In genomic region chr3:130850846-130851245, GRCh38 we compare ENCODE assay signal across 8 cellular contexts. TPM values are rescaled to one million over a fixed set of nuclear protein-coding genes. Genes with fewer than 3 reads are reported as not detected.
DNase-seq lines count a peak whose midpoint lies in the region; ATAC-seq and TF ChIP-seq lines count a peak whose summit lies in the region.

No MANE protein-coding gene starts in this region.

- H3K27ac ChIP-seq in Karpas-422 (ENCODE audit: low read length) (no peak overlapping the region), neutrophil (peak overlapping the region; percentile 33)

- no peak overlapping the region for H3K9ac ChIP-seq in Karpas-422 (ENCODE audit: low read length)

- no peaks in the 10 kb centered on the region for H4K20me1 ChIP-seq in Karpas-422 (ENCODE audit: insufficient read depth, low read depth, low read length)

- ATAC-seq in GM18858 (IDR thresholded peaks at IDR 0.05; ENCODE audit: unreplicated experiment), result no peak

- H3K9me2 ChIP-seq in Karpas-422 (replicated peaks; ENCODE audit: insufficient read depth, low read length), result no peaks in the 10 kb centered on the region

- DNase-seq in GM06990 (ENCODE audit: extremely low read depth, insufficient read length), result no peak
- DNase-seq in Karpas-422, result no peak
- peak; percentile 18 to 30 for DNase-seq in cardiac fibroblast (ENCODE audit: low read depth in 2 of 2)
- no peak for DNase-seq in dedifferentiated amniotic fluid mesenchymal stem cell (ENCODE audit: extremely low spot score)
- no peak for DNase-seq in stimulated activated naive CD4-positive, alpha-beta T cell treated with Interleukin-2 at 50 U/mL for 16 hours (lab: John Stamatoyannopoulos, UW)
- no peak for DNase-seq in activated CD8-positive, alpha-beta memory T cell treated with anti-CD3 and anti-CD28 coated beads, Interleukin-2, amount 50 U/mL, for 48 hours

- H3K79me2 ChIP-seq in Karpas-422 (ENCODE audit: low read length), result no peaks in the 10 kb centered on the region

- H3K9me3 ChIP-seq in Karpas-422 (ENCODE audit: low read length) (no peaks in the 10 kb centered on the region), neutrophil (no peaks in the 10 kb centered on the region)

- H3K4me3 ChIP-seq in GM06990 (replicated peaks; ENCODE audit: low read depth, low read length) (peak overlapping the region; percentile 71), Karpas-422 (ENCODE audit: low read length) (no peak overlapping the region), cardiac fibroblast (replicated peaks in 1 of 2; ENCODE audit: low read depth in 2 of 2, low read length in 2 of 2) (peak overlapping the region in 1 of 2 donors; percentile 15), neutrophil (ENCODE audit: low read depth in 1 of 2, low read length in 1 of 2) (peak overlapping the region in 1 of 2 experiments; percentile 10)

- H3K4me2 ChIP-seq in Karpas-422 (ENCODE audit: low read depth, low read length, poor library complexity, severe bottlenecking), result peak overlapping the region; percentile 5

- no peak for TF ChIP-seq CTCF in GM06990 (IDR thresholded peaks at IDR 0.05; ENCODE audit: insufficient read depth, low read length, poor library complexity, severe bottlenecking)
- no peak for TF ChIP-seq CTCF in cardiac fibroblast (IDR thresholded peaks at IDR 0.05; ENCODE audit: low read depth, low read length)
- no peak for TF ChIP-seq CTCF in neutrophil (IDR thresholded peaks at IDR 0.05)

- H2AFZ ChIP-seq in Karpas-422 (ENCODE audit: low read length), result no peak overlapping the region

- H3K4me1 ChIP-seq in Karpas-422 (ENCODE audit: low read length), result peaks cover 10% of the 10 kb centered on the region
- H3K4me1 ChIP-seq in neutrophil (ENCODE audit: control insufficient read depth in 1 of 2, insufficient read depth in 1 of 2, low read depth in 1 of 2, low read length in 1 of 2), result peaks cover 3 to 14% of the 10 kb centered on the region in 2 experiments

- H3K36me3 ChIP-seq in GM06990 (ENCODE audit: control insufficient read depth, insufficient read depth, low read length) (no peaks in the 10 kb centered on the region), Karpas-422 (ENCODE audit: insufficient read depth, low read length) (no peaks in the 10 kb centered on the region), neutrophil (no peaks in the 10 kb centered on the region)

- H3K27me3 ChIP-seq in GM06990 (replicated peaks; ENCODE audit: control insufficient read depth, insufficient read depth, low read length), result no peaks in the 10 kb centered on the region
- no peaks in the 10 kb centered on the region for H3K27me3 ChIP-seq in Karpas-422 (ENCODE audit: low read length)
- H3K27me3 ChIP-seq in neutrophil, result no peaks in the 10 kb centered on the region

RNA-seq across cellular contexts. Expression of gene ATP2C1, which starts 43.0 kb away (rescaled TPM):
- total RNA-seq in Karpas-422 (2014; rRNA removed; shearing (Covaris generic); ENCODE audit: low replicate concordance), result 133 and 179 TPM in 2 replicates

Comparison
In these comparisons a context has a peak if more than half of its experiments do, and no peak if none do; other contexts are left out.
1. DNase-seq: peak in cardiac fibroblast (2 of 2); none in GM06990 (single experiment), Karpas-422 (single experiment), dedifferentiated amniotic fluid mesenchymal stem cell (single experiment), stimulated activated naive CD4-positive, alpha-beta T cell treated with Interleukin-2 at 50 U/mL for 16 hours (single experiment) and activated CD8-positive, alpha-beta memory T cell treated with anti-CD3 and anti-CD28 coated beads, Interleukin-2, amount 50 U/mL, for 48 hours (single experiment).